Comparison of ENCODE assay signal across 2 cellular contexts in genomic region chr7:86976958-86977357, GRCh38.
TF ChIP-seq lines count a peak whose summit lies in the region.

No MANE protein-coding gene starts in this region.

TF ChIP-seq in K562, 482 proteins besides CTCF, POLR2A, EP300 and RAD21 (continues in another document):
- TF ChIP-seq ZNF282 (CRISPR knock-in tag; IDR thresholded peaks at IDR 0.05) = no peak
- TF ChIP-seq ZBTB7A (IDR thresholded peaks at IDR 0.05; ENCODE audit: borderline replicate concordance, control insufficient read depth, low read depth, low read length) = no peak
- TF ChIP-seq, protein P1, sequence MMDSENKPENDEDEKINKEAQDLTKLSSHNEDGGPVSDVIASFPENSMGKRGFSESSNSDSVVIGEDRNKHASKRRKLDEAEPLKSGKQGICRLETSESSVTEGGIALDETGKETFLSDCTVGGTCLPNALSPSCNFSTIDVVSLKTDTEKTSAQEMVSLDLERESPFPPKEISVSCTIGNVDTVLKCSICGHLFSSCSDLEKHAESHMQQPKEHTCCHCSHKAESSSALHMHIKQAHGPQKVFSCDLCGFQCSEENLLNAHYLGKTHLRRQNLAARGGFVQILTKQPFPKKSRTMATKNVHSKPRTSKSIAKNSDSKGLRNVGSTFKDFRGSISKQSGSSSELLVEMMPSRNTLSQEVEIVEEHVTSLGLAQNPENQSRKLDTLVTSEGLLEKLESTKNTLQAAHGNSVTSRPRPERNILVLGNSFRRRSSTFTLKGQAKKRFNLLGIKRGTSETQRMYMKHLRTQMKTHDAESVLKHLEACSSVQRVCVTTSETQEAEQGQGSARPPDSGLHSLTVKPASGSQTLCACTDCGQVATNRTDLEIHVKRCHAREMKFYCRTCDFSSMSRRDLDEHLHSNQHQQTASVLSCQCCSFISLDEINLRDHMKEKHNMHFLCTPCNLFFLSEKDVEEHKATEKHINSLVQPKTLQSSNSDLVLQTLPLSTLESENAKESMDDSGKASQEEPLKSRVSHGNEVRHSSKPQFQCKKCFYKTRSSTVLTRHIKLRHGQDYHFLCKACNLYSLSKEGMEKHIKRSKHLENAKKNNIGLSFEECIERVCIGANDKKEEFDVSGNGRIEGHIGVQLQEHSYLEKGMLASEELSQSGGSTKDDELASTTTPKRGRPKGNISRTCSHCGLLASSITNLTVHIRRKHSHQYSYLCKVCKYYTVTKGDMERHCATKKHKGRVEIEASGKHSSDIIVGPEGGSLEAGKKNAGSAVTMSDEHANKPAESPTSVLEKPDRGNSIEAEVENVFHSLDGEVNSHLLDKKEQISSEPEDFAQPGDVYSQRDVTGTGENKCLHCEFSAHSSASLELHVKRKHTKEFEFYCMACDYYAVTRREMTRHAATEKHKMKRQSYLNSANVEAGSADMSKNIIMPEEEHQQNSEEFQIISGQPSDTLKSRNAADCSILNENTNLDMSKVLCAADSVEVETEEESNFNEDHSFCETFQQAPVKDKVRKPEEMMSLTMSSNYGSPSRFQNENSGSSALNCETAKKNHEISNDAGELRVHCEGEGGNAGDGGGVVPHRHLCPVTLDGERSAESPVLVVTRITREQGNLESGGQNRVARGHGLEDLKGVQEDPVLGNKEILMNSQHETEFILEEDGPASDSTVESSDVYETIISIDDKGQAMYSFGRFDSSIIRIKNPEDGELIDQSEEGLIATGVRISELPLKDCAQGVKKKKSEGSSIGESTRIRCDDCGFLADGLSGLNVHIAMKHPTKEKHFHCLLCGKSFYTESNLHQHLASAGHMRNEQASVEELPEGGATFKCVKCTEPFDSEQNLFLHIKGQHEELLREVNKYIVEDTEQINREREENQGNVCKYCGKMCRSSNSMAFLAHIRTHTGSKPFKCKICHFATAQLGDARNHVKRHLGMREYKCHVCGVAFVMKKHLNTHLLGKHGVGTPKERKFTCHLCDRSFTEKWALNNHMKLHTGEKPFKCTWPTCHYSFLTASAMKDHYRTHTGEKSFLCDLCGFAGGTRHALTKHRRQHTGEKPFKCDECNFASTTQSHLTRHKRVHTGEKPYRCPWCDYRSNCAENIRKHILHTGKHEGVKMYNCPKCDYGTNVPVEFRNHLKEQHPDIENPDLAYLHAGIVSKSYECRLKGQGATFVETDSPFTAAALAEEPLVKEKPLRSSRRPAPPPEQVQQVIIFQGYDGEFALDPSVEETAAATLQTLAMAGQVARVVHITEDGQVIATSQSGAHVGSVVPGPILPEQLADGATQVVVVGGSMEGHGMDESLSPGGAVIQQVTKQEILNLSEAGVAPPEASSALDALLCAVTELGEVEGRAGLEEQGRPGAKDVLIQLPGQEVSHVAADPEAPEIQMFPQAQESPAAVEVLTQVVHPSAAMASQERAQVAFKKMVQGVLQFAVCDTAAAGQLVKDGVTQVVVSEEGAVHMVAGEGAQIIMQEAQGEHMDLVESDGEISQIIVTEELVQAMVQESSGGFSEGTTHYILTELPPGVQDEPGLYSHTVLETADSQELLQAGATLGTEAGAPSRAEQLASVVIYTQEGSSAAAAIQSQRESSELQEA (IDR thresholded peaks at IDR 0.05; ENCODE audit: low read depth) = no peak
- no peak for TF ChIP-seq JUNB (CRISPR knock-in tag; conservative IDR thresholded peaks at IDR 0.05)
- TF ChIP-seq MEIS2 (IDR thresholded peaks at IDR 0.05; ENCODE audit: partially characterized antibody) = peak; percentile 83
- TF ChIP-seq HNRNPUL1 (IDR thresholded peaks at IDR 0.05; ENCODE audit: low read length) = no peak
- TF ChIP-seq, protein P2, sequence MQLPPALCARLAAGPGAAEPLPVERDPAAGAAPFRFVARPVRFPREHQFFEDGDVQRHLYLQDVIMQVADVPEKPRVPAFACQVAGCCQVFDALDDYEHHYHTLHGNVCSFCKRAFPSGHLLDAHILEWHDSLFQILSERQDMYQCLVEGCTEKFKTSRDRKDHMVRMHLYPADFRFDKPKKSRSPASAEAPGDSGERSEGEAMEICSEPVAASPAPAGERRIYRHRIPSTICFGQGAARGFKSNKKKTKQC (CRISPR knock-in tag; IDR thresholded peaks at IDR 0.05) = no peak
- no peak for TF ChIP-seq CBFB (CRISPR knock-in tag; IDR thresholded peaks at IDR 0.05)
- no peak for TF ChIP-seq NEUROD1 (IDR thresholded peaks at IDR 0.05; ENCODE audit: borderline replicate concordance, low read depth, low read length, partially characterized antibody)
- TF ChIP-seq YY1 (IDR thresholded peaks at IDR 0.05; ENCODE audit: borderline replicate concordance in 1 of 3, control insufficient read depth in 1 of 3, extremely low read depth in 1 of 3, insufficient read depth in 3 of 3, insufficient read length in 1 of 3, insufficient replicate concordance in 2 of 3, low read depth in 1 of 3, low read length in 2 of 3) = no peak
- no peak for TF ChIP-seq TFAM (CRISPR knock-in tag; conservative IDR thresholded peaks at IDR 0.05)
- no peak for TF ChIP-seq ZNF408 (CRISPR knock-in tag; IDR thresholded peaks at IDR 0.05; ENCODE audit: low read depth)
- TF ChIP-seq SREBF2 (CRISPR knock-in tag; IDR thresholded peaks at IDR 0.05) = no peak
- TF ChIP-seq SNRNP70 (optimal IDR thresholded peaks at IDR 0.05; ENCODE audit: low read depth, low read length) = no peak
- no peak for TF ChIP-seq ZNF253 (CRISPR knock-in tag; conservative IDR thresholded peaks at IDR 0.05)
- no peak for TF ChIP-seq HOMEZ (CRISPR knock-in tag; IDR thresholded peaks at IDR 0.05)
- TF ChIP-seq ZNF696 (CRISPR knock-in tag; conservative IDR thresholded peaks at IDR 0.05) = no peak
- no peak for TF ChIP-seq SNIP1 (IDR thresholded peaks at IDR 0.05; ENCODE audit: low read depth)
- TF ChIP-seq MYC (IDR thresholded peaks at IDR 0.05; ENCODE audit: low read depth, low read length) = no peak
- no peak for TF ChIP-seq MYC (CRISPR knock-in tag; IDR thresholded peaks at IDR 0.05; ENCODE audit: borderline replicate concordance, low read depth)
- no peak for TF ChIP-seq NR3C1 (CRISPR knock-in tag; IDR thresholded peaks at IDR 0.05)
- no peak for TF ChIP-seq BMI1 (IDR thresholded peaks at IDR 0.05; ENCODE audit: low read length)
- TF ChIP-seq HLTF (IDR thresholded peaks at IDR 0.05) = no peak

TF ChIP-seq in neural cell, 6 proteins besides CTCF, POLR2A, EP300 and RAD21 (continued from another document):
- TF ChIP-seq POLR2AphosphoS5 (IDR thresholded peaks at IDR 0.05) = peak; percentile 58
